17 cellular contexts compared by ENCODE assay signal in genomic region chr1:15158506-15159165, GRCh38. TPM values are rescaled to one million over a fixed set of nuclear protein-coding genes. Genes with fewer than 3 reads are reported as not detected.
A peak's percentile ranks its signal among the peaks of the same experiment; 100 is the strongest.
DNase-seq lines count a peak whose midpoint lies in the region; ATAC-seq, FAIRE-seq and TF ChIP-seq lines count a peak whose summit lies in the region.
"Had no signal": no experiment of that assay in that cellular context is flagged by ENCODE, and none has a peak within 500 bp of the region (broad histone marks: within the 10 kb centered on the region; RNA-seq: fewer than 3 reads in every experiment).

No MANE protein-coding gene starts in this region.

- no peak for ATAC-seq in natural killer cell treated with Interleukin-12 subunit alpha and Interleukin-12 subunit beta and Interleukin-15 and Interleukin-18, amount 100 ng/mL, for 72 hours
- no peak for ATAC-seq in natural killer cell
- ATAC-seq in K562 = no peak
- ATAC-seq in left lobe of liver = peak; percentile 19
- no peak for ATAC-seq in GM18909 (IDR thresholded peaks at IDR 0.05; ENCODE audit: poor library complexity, unreplicated experiment)
- ATAC-seq: naive thymus-derived CD8-positive, alpha-beta T cell had no signal

- no peak overlapping the region for H3K4me3 Mint-ChIP-seq in natural killer cell treated with Interleukin-12 subunit alpha and Interleukin-12 subunit beta and Interleukin-15 and Interleukin-18, amount 100 ng/mL, for 72 hours
- H3K4me3 Mint-ChIP-seq in natural killer cell = no peak overlapping the region
- peak overlapping the region in 2 of 8 donors; percentile 31 to 35 for H3K4me3 Mint-ChIP-seq in CD4-positive, alpha-beta memory T cell
- H3K4me3 Mint-ChIP-seq: naive thymus-derived CD8-positive, alpha-beta T cell had no signal

- H3K9me3 Mint-ChIP-seq in natural killer cell treated with Interleukin-12 subunit alpha and Interleukin-12 subunit beta and Interleukin-15 and Interleukin-18, amount 100 ng/mL, for 72 hours = no peaks in the 10 kb centered on the region
- H3K9me3 Mint-ChIP-seq in natural killer cell = no peaks in the 10 kb centered on the region
- H3K9me3 Mint-ChIP-seq in CD4-positive, alpha-beta memory T cell = no peaks in the 10 kb centered on the region
- H3K9me3 Mint-ChIP-seq: naive thymus-derived CD8-positive, alpha-beta T cell had no signal

- no peak overlapping the region for H3K4me3 ChIP-seq in K562
- no peak overlapping the region for H3K4me3 ChIP-seq in CD4-positive, alpha-beta memory T cell (ENCODE audit: low read length in 2 of 2)
- H3K4me3 ChIP-seq: testis had no signal

- H2AFZ ChIP-seq in K562 (ENCODE audit: low read depth, low read length) = no peak overlapping the region

- TF ChIP-seq CTCF in natural killer cell (IDR thresholded peaks at IDR 0.05) = no peak
- TF ChIP-seq CTCF in K562 (IDR thresholded peaks at IDR 0.05 in 2 of 3, conservative IDR thresholded peaks at IDR 0.05 in 1 of 3; ENCODE audit: insufficient read depth in 2 of 3, low read depth in 1 of 3, low read length in 3 of 3) = no peak

- H3K4me2 ChIP-seq in K562 (ENCODE audit: insufficient read depth, low read length) = no peak overlapping the region

- H3K27ac Mint-ChIP-seq in natural killer cell treated with Interleukin-12 subunit alpha and Interleukin-12 subunit beta and Interleukin-15 and Interleukin-18, amount 100 ng/mL, for 72 hours = no peak overlapping the region
- H3K27ac Mint-ChIP-seq in natural killer cell = no peak overlapping the region
- H3K27ac Mint-ChIP-seq in CD4-positive, alpha-beta memory T cell = no peak overlapping the region
- H3K27ac Mint-ChIP-seq: naive thymus-derived CD8-positive, alpha-beta T cell had no signal

- no peak for FAIRE-seq in K562 (lab: Jason Lieb, UNC)
- FAIRE-seq: colon had no signal

- TF ChIP-seq RAD21 in K562 (CRISPR knock-in tag; conservative IDR thresholded peaks at IDR 0.05 in 1 of 2, IDR thresholded peaks at IDR 0.05 in 1 of 2) = no peak

- H3K9me3 ChIP-seq in K562 (replicated peaks; ENCODE audit: control insufficient read depth, insufficient read depth, low read depth, low read length) = no peaks in the 10 kb centered on the region
- no peaks in the 10 kb centered on the region for H3K9me3 ChIP-seq in CD4-positive, alpha-beta memory T cell (ENCODE audit: control insufficient read depth in 1 of 2, low read length in 2 of 2)
- H3K9me3 ChIP-seq: testis had no signal

- H3K36me3 Mint-ChIP-seq in natural killer cell treated with Interleukin-12 subunit alpha and Interleukin-12 subunit beta and Interleukin-15 and Interleukin-18, amount 100 ng/mL, for 72 hours = no peaks in the 10 kb centered on the region
- H3K36me3 Mint-ChIP-seq in natural killer cell = no peaks in the 10 kb centered on the region
- H3K36me3 Mint-ChIP-seq in CD4-positive, alpha-beta memory T cell = no peaks in the 10 kb centered on the region
- H3K36me3 Mint-ChIP-seq: naive thymus-derived CD8-positive, alpha-beta T cell had no signal

- BruUV-seq in K562 (replicated peaks; lab: Mats Ljungman, UMichigan) = no TSS peak

- H3K4me1 ChIP-seq in K562 (replicated peaks in 1 of 2; ENCODE audit: control insufficient read depth in 2 of 2, insufficient read depth in 2 of 2, low read length in 2 of 2) = peaks cover 0 to 12% of the 10 kb centered on the region in 2 experiments; a peak in 3 of 5 replicates
- H3K4me1 ChIP-seq in CD4-positive, alpha-beta memory T cell (ENCODE audit: insufficient read depth, low read length) = peaks cover 14% of the 10 kb centered on the region

- no peak overlapping the region for H3K9ac ChIP-seq in K562 (ENCODE audit: insufficient read depth in 1 of 2, low read depth in 2 of 2, low read length in 2 of 2)

- intact Hi-C loops in natural killer cell (cut with micrococcal nuclease) = no loop called here
- intact Hi-C loops in K562 (cut with micrococcal nuclease) = loop anchor here (10.0 kb wide), 1 partner anchor 276 kb away; the partner anchor contains the start of gene CTRC
- intact Hi-C loops in CD4-positive, alpha-beta memory T cell (cut with micrococcal nuclease) = no loop called here

- no peak overlapping the region for H3K27ac ChIP-seq in K562 (ENCODE audit: extremely low read depth, low read depth, low read length)
- no peak overlapping the region for H3K27ac ChIP-seq in CD4-positive, alpha-beta memory T cell (ENCODE audit: low read depth, low read length)
- H3K27ac ChIP-seq: testis had no signal

- no peak for TF ChIP-seq EP300 in K562 (IDR thresholded peaks at IDR 0.05; ENCODE audit: low read length)

- DNase-seq in natural killer cell treated with Interleukin-12 subunit alpha and Interleukin-12 subunit beta and Interleukin-15 and Interleukin-18, amount 100 ng/mL, for 72 hours (ENCODE audit: low spot score) = peak; percentile 46
- DNase-seq in natural killer cell (no peak), K562 (ENCODE audit: extremely low read depth in 1 of 4, low spot score in 3 of 4) (no peak), left lobe of liver (ENCODE audit: low spot score) (no peak), KG1 (lab: John Stamatoyannopoulos, UW) (no peak), NAMALWA (ENCODE audit: low spot score) (no peak)
- no peak for DNase-seq in CD4-positive, alpha-beta memory T cell
- DNase-seq: activated T-cell treated with anti-CD3 and anti-CD28 coated beads, Interleukin-2, amount 50 U/mL, for 1 hour; AML-193; KBM-7; naive thymus-derived CD8-positive, alpha-beta T cell; NCI-H510A treated with DMSO at 0.1 percent for 48 hours; stimulated activated CD4-positive, alpha-beta T cell treated with anti-CD3 and anti-CD28 coated beads, Interleukin-4, amount 100 ng/mL, for 1 hour; testis had no signal

- peaks cover 16 to 24% of the 10 kb centered on the region in 2 donors for H3K4me1 Mint-ChIP-seq in natural killer cell treated with Interleukin-12 subunit alpha and Interleukin-12 subunit beta and Interleukin-15 and Interleukin-18, amount 100 ng/mL, for 72 hours (ENCODE audit: low read depth in 2 of 2)
- peaks cover 19 to 20% of the 10 kb centered on the region in 2 donors for H3K4me1 Mint-ChIP-seq in natural killer cell
- peaks cover 10 to 29% (median 21%) of the 10 kb centered on the region in 4 donors for H3K4me1 Mint-ChIP-seq in CD4-positive, alpha-beta memory T cell

- 12% methylated on average over 13 of the region's 13 CpGs for WGBS in K562 (ENCODE audit: insufficient coverage, low coverage, missing lambda C conversion rate)

- no peaks in the 10 kb centered on the region for H3K9me1 ChIP-seq in K562 (ENCODE audit: control insufficient read depth, insufficient read depth, low read length)

- in situ Hi-C loops in K562 (cut with MboI) = no loop called here

- 0 out of 2 replicates have a peak, but pooled peaks cover 7% of the 10 kb centered on the region for H4K20me1 ChIP-seq in K562 (replicated peaks; ENCODE audit: control insufficient read depth, insufficient read depth, low read length)

- no peaks in the 10 kb centered on the region for H3K79me2 ChIP-seq in K562 (ENCODE audit: control insufficient read depth, insufficient read depth, low read length)

- peaks cover 14 to 15% of the 10 kb centered on the region in 2 donors for H3K27me3 Mint-ChIP-seq in natural killer cell treated with Interleukin-12 subunit alpha and Interleukin-12 subunit beta and Interleukin-15 and Interleukin-18, amount 100 ng/mL, for 72 hours
- peaks cover 10 to 14% of the 10 kb centered on the region in 2 donors for H3K27me3 Mint-ChIP-seq in natural killer cell (ENCODE audit: low read depth in 2 of 2)
- H3K27me3 Mint-ChIP-seq in CD4-positive, alpha-beta memory T cell = peaks cover 19 to 20% of the 10 kb centered on the region in 2 donors

- no peak for TF ChIP-seq POLR2A in K562 (conservative IDR thresholded peaks at IDR 0.05)

- POLR2A ChIA-PET in K562 (lab: Yijun Ruan, JAX) = no interaction called here
- POLR2A ChIA-PET in CD4-positive, alpha-beta memory T cell (lab: Charles Lee; ENCODE audit: partially characterized antibody) = no interaction called here

- peaks cover 32 to 87% of the 10 kb centered on the region in 2 experiments for H3K27me3 ChIP-seq in K562 (ENCODE audit: control insufficient read depth in 2 of 2, insufficient read depth in 2 of 2, low read length in 2 of 2)
- no peaks in the 10 kb centered on the region for H3K27me3 ChIP-seq in CD4-positive, alpha-beta memory T cell (ENCODE audit: insufficient read depth, low read length)
- H3K27me3 ChIP-seq: testis had no signal

- H3K36me3 ChIP-seq in K562 (ENCODE audit: control insufficient read depth, insufficient read depth, low read length) = no peaks in the 10 kb centered on the region
- H3K36me3 ChIP-seq in CD4-positive, alpha-beta memory T cell (ENCODE audit: insufficient read depth, low read length) = no peaks in the 10 kb centered on the region

- CTCF ChIA-PET in K562 (lab: Yijun Ruan, JAX; ENCODE audit: low intra/inter-chr PET ratio) = no interaction called here
- CTCF ChIA-PET in CD4-positive, alpha-beta memory T cell (lab: Charles Lee; ENCODE audit: partially characterized antibody) = no interaction called here

TF ChIP-seq in K562, 482 proteins besides CTCF, POLR2A, EP300 and RAD21 (continues in another document):
- no peak for TF ChIP-seq BRD9 (IDR thresholded peaks at IDR 0.05; ENCODE audit: low read depth, partially characterized antibody)
- TF ChIP-seq DMBX1 (CRISPR knock-in tag; IDR thresholded peaks at IDR 0.05; ENCODE audit: borderline replicate concordance) = no peak

RNA-seq across cellular contexts. Expression of gene TMEM51, which starts 5.1 kb away (rescaled TPM):
- not detected for total RNA-seq in natural killer cell treated with Interleukin-12 subunit alpha and Interleukin-12 subunit beta and Interleukin-15 and Interleukin-18, amount 100 ng/mL, for 72 hours
- not detected for total RNA-seq in natural killer cell
- total RNA-seq in K562 (2011; cell fraction: chromatin; rRNA removed; ENCODE audit: low replicate concordance) = not detected in 2 replicates
- total RNA-seq in K562 (2011; cell fraction: nucleolus; rRNA removed) = 0.50 and 0.53 TPM in 2 replicates
- 0.37 TPM in 1 of 2 replicates, not detected in the other for total RNA-seq in K562 (2011; cell fraction: nucleoplasm; rRNA removed)
- total RNA-seq in K562 (2014; rRNA removed) = 0.95 and 1.1 TPM in 2 replicates
- 0.16 and 0.55 TPM in 2 replicates for total RNA-seq in K562 (2014; rRNA removed; fragmentation: Illumina TruSeq; extraction: Trizol)
- 0.58 and 0.64 TPM in 2 replicates for total RNA-seq in K562 (2015; rRNA removed; fragmentation: Illumina TruSeq; extraction: Trizol)
- total RNA-seq in K562 (2021) = 0.80 and 1.0 TPM in 2 replicates
- polyA plus RNA-seq in K562 (2011; rRNA removed) = 0.13 and 0.49 TPM in 2 replicates
- 0.33 and 0.47 TPM in 2 replicates for polyA plus RNA-seq in K562 (2011; cell fraction: cytosol; rRNA removed)
- 0.21 and 0.34 TPM in 2 replicates for polyA plus RNA-seq in K562 (2011; cell fraction: nucleus; rRNA removed)
- 1.5 and 1.7 TPM in 2 replicates for polyA plus RNA-seq in K562 (2012)
- 0.88 and 0.94 TPM in 2 replicates for polyA plus RNA-seq in K562 (2014; fragmentation: Illumina TruSeq; extraction: Trizol)
- polyA plus RNA-seq in K562 (2014; fragmentation: Nextera tagmentation; extraction: Ambion mirVana) = under 1 TPM; 0.06 to 0.07 TPM
- polyA plus RNA-seq in K562 (2014; rRNA removed) = 0.62 and 1.4 TPM in 2 replicates
- 0.15 TPM in 1 of 2 replicates, not detected in the other for polyA minus RNA-seq in K562 (2011; rRNA and poly(A)+ RNA removed)
- polyA minus RNA-seq in K562 (2011; cell fraction: cytosol; rRNA and poly(A)+ RNA removed) = 0.73 TPM in 1 of 2 replicates, not detected in the other
- 0.44 TPM in 1 of 2 replicates, not detected in the other for polyA minus RNA-seq in K562 (2011; cell fraction: nucleus; rRNA and poly(A)+ RNA removed)
- 2.4 TPM for total RNA-seq in left lobe of liver
- total RNA-seq in CD4-positive, alpha-beta memory T cell = under 1 TPM; 0.47 to 0.61 TPM
- not detected for polyA plus RNA-seq in CD4-positive, alpha-beta memory T cell
- total RNA-seq: naive thymus-derived CD8-positive, alpha-beta T cell; T-helper 2 cell treated with Interferon-gamma antibody and Interleukin-4, amounts not matched to agents 100 ng/mL and 5 ng/mL, for 36 hours had no signal
- polyA plus RNA-seq: naive thymus-derived CD8-positive, alpha-beta T cell had no signal
